ENCODE assay signal across 15 cellular contexts in genomic region chr10:101225846-101226361, GRCh38. TPM values are rescaled to one million over a fixed set of nuclear protein-coding genes. Genes with fewer than 3 reads are reported as not detected.
DNase-seq lines count a peak whose midpoint lies in the region; ATAC-seq lines count a peak whose summit lies in the region.
"Had no signal": no experiment of that assay in that cellular context is flagged by ENCODE, and none has a peak within 500 bp of the region (broad histone marks: within the 10 kb centered on the region; RNA-seq: fewer than 3 reads in every experiment).

No MANE protein-coding gene starts in this region.

- no peaks in the 10 kb centered on the region for H3K36me3 ChIP-seq in naive thymus-derived CD4-positive, alpha-beta T cell (ENCODE audit: control insufficient read depth in 2 of 3, insufficient read depth in 3 of 3, low read length in 3 of 3)
- no peaks in the 10 kb centered on the region for H3K36me3 ChIP-seq in subcutaneous abdominal adipose tissue (ENCODE audit: control insufficient read depth in 5 of 5, insufficient read depth in 5 of 5, low read length in 5 of 5)
- H3K36me3 ChIP-seq: pancreas had no signal

- H3K27me3 ChIP-seq in naive thymus-derived CD4-positive, alpha-beta T cell (ENCODE audit: control insufficient read depth in 2 of 2, insufficient read depth in 2 of 2, low read length in 2 of 2): peaks cover 14 to 60% of the 10 kb centered on the region in 2 donors
- peaks cover 78 to 97% (median 90%) of the 10 kb centered on the region in 5 donors for H3K27me3 ChIP-seq in subcutaneous abdominal adipose tissue (ENCODE audit: control insufficient read depth in 5 of 5, insufficient read depth in 4 of 5, low read length in 5 of 5)

- CTCF ChIA-PET in naive thymus-derived CD4-positive, alpha-beta T cell (lab: Charles Lee): interaction anchor here (0.6 kb wide), 1 partner anchor 967 kb away, joined by 7 read pairs; no protein-coding TSS in a partner anchor

- no peaks in the 10 kb centered on the region for H3K36me3 Mint-ChIP-seq in activated naive CD4-positive, alpha-beta T cell treated with anti-CD3 and anti-CD28 coated beads, Interleukin-2, amount 50 U/mL, for 24 hours
- no peaks in the 10 kb centered on the region for H3K36me3 Mint-ChIP-seq in activated naive CD8-positive, alpha-beta T cell treated with anti-CD3 and anti-CD28 coated beads, Interleukin-2, amount 50 U/mL, for 24 hours (ENCODE audit: low read depth)
- H3K36me3 Mint-ChIP-seq in naive thymus-derived CD4-positive, alpha-beta T cell: peaks cover 0 to 7% (median 0%) of the 10 kb centered on the region in 5 donors

- no peak for DNase-seq in activated naive CD4-positive, alpha-beta T cell treated with anti-CD3 and anti-CD28 coated beads, Interleukin-2, amount 50 U/mL, for 16 hours
- DNase-seq in activated naive CD8-positive, alpha-beta T cell treated with anti-CD3 and anti-CD28 coated beads, Interleukin-2, amount 50 U/mL, for 24 hours: no peak
- DNase-seq in naive thymus-derived CD4-positive, alpha-beta T cell: no peak
- no peak for DNase-seq in SHP77 (lab: John Stamatoyannopoulos, UW)
- DNase-seq in stimulated activated CD4-positive, alpha-beta T cell treated with anti-CD3 and anti-CD28 coated beads, Interleukin-2, amount 100 ng/mL, for 48 hours: no peak
- DNase-seq: EL, head of caudate nucleus had no signal

- peaks cover 45% of the 10 kb centered on the region for H3K4me1 Mint-ChIP-seq in activated naive CD4-positive, alpha-beta T cell treated with anti-CD3 and anti-CD28 coated beads, Interleukin-2, amount 50 U/mL, for 24 hours
- H3K4me1 Mint-ChIP-seq in activated naive CD8-positive, alpha-beta T cell treated with anti-CD3 and anti-CD28 coated beads, Interleukin-2, amount 50 U/mL, for 24 hours: peaks cover 42% of the 10 kb centered on the region
- H3K4me1 Mint-ChIP-seq in naive thymus-derived CD4-positive, alpha-beta T cell: peaks cover 31 to 59% (median 40%) of the 10 kb centered on the region in 7 donors

- H3K27me3 Mint-ChIP-seq in activated naive CD4-positive, alpha-beta T cell treated with anti-CD3 and anti-CD28 coated beads, Interleukin-2, amount 50 U/mL, for 24 hours: peaks cover 56% of the 10 kb centered on the region
- peaks cover 69% of the 10 kb centered on the region for H3K27me3 Mint-ChIP-seq in activated naive CD8-positive, alpha-beta T cell treated with anti-CD3 and anti-CD28 coated beads, Interleukin-2, amount 50 U/mL, for 24 hours
- H3K27me3 Mint-ChIP-seq in naive thymus-derived CD4-positive, alpha-beta T cell: peaks cover 64 to 78% (median 73%) of the 10 kb centered on the region in 5 donors

- peaks cover 33 to 61% of the 10 kb centered on the region in 2 donors for H3K4me1 ChIP-seq in naive thymus-derived CD4-positive, alpha-beta T cell (ENCODE audit: control insufficient read depth in 2 of 2, insufficient read depth in 2 of 2, low read length in 2 of 2)
- peaks cover 2 to 76% (median 63%) of the 10 kb centered on the region in 5 donors for H3K4me1 ChIP-seq in subcutaneous abdominal adipose tissue (ENCODE audit: control insufficient read depth in 5 of 5, insufficient read depth in 5 of 5, low read length in 5 of 5)

- H3K9me3 ChIP-seq in naive thymus-derived CD4-positive, alpha-beta T cell (ENCODE audit: control insufficient read depth in 2 of 3, low read length in 3 of 3): no peaks in the 10 kb centered on the region
- peaks cover 0 to 2% (median 0%) of the 10 kb centered on the region in 5 donors for H3K9me3 ChIP-seq in subcutaneous abdominal adipose tissue (ENCODE audit: control insufficient read depth in 5 of 5, low read length in 5 of 5)
- H3K9me3 ChIP-seq: pancreas had no signal

- intact Hi-C loops in naive thymus-derived CD4-positive, alpha-beta T cell (cut with micrococcal nuclease): loop anchor here (2.0 to 10.0 kb wide), 6 partner anchors 87 to 571 kb away; partner anchors contain the start of genes BTRC (in 1 of the 2) and PAX2 (in 1 of the 2)

- peak overlapping the region; percentile 34 for H3K4me3 ChIP-seq in naive thymus-derived CD4-positive, alpha-beta T cell (ENCODE audit: low read length)
- peak overlapping the region in 4 of 5 donors; percentile 22 to 52 (median 35) for H3K4me3 ChIP-seq in subcutaneous abdominal adipose tissue (ENCODE audit: low read depth in 1 of 5, low read length in 5 of 5)

- no peaks in the 10 kb centered on the region for H3K9me3 Mint-ChIP-seq in activated naive CD4-positive, alpha-beta T cell treated with anti-CD3 and anti-CD28 coated beads, Interleukin-2, amount 50 U/mL, for 24 hours
- no peaks in the 10 kb centered on the region for H3K9me3 Mint-ChIP-seq in activated naive CD8-positive, alpha-beta T cell treated with anti-CD3 and anti-CD28 coated beads, Interleukin-2, amount 50 U/mL, for 24 hours
- peaks cover 0 to 3% (median 0%) of the 10 kb centered on the region in 11 donors for H3K9me3 Mint-ChIP-seq in naive thymus-derived CD4-positive, alpha-beta T cell

- H3K27ac Mint-ChIP-seq in activated naive CD4-positive, alpha-beta T cell treated with anti-CD3 and anti-CD28 coated beads, Interleukin-2, amount 50 U/mL, for 24 hours: no peak overlapping the region
- H3K27ac Mint-ChIP-seq in activated naive CD8-positive, alpha-beta T cell treated with anti-CD3 and anti-CD28 coated beads, Interleukin-2, amount 50 U/mL, for 24 hours: no peak overlapping the region
- peak overlapping the region in 1 of 9 donors; percentile 82 for H3K27ac Mint-ChIP-seq in naive thymus-derived CD4-positive, alpha-beta T cell

- H3K27ac ChIP-seq in naive thymus-derived CD4-positive, alpha-beta T cell (ENCODE audit: low read depth, low read length): no peak overlapping the region
- H3K27ac ChIP-seq in subcutaneous abdominal adipose tissue (ENCODE audit: low read depth, low read length): no peak overlapping the region
- H3K27ac ChIP-seq: GM23248, pancreas had no signal

- H3K4me3 Mint-ChIP-seq in activated naive CD4-positive, alpha-beta T cell treated with anti-CD3 and anti-CD28 coated beads, Interleukin-2, amount 50 U/mL, for 24 hours: peak overlapping the region; percentile 67
- peak overlapping the region; percentile 56 for H3K4me3 Mint-ChIP-seq in activated naive CD8-positive, alpha-beta T cell treated with anti-CD3 and anti-CD28 coated beads, Interleukin-2, amount 50 U/mL, for 24 hours
- peak overlapping the region; percentile 25 to 87 (median 80) for H3K4me3 Mint-ChIP-seq in naive thymus-derived CD4-positive, alpha-beta T cell

- ATAC-seq in activated naive CD8-positive, alpha-beta T cell treated with anti-CD3 and anti-CD28 coated beads, Interleukin-2, amount 50 U/mL, for 24 hours: no peak
- no peak for ATAC-seq in naive thymus-derived CD4-positive, alpha-beta T cell
- no peak for ATAC-seq in HG03196 (IDR thresholded peaks at IDR 0.05; ENCODE audit: unreplicated experiment)
- ATAC-seq: left lobe of liver had no signal

- peak overlapping the region in 1 of 5 donors; percentile 25 for H3K9ac ChIP-seq in subcutaneous abdominal adipose tissue (ENCODE audit: low read length in 5 of 5)
- H3K9ac ChIP-seq: GM23248 had no signal

- POLR2A ChIA-PET in naive thymus-derived CD4-positive, alpha-beta T cell (lab: Charles Lee): no interaction called here

RNA-seq across cellular contexts. Expression of gene LBX1, which starts 3.4 kb away (rescaled TPM):
- total RNA-seq in naive thymus-derived CD4-positive, alpha-beta T cell: not detected
- not detected for polyA plus RNA-seq in naive thymus-derived CD4-positive, alpha-beta T cell
- total RNA-seq: GM23248; left lobe of liver; OCI-LY7; pancreas; T-helper 2 cell treated with Interferon-gamma antibody and Interleukin-4, amounts not matched to agents 100 ng/mL and 5 ng/mL, for 36 hours had no signal
- polyA plus RNA-seq: GM23248, pancreas had no signal
